2 cellular contexts compared by ENCODE assay signal in the genomic region with DNA sequence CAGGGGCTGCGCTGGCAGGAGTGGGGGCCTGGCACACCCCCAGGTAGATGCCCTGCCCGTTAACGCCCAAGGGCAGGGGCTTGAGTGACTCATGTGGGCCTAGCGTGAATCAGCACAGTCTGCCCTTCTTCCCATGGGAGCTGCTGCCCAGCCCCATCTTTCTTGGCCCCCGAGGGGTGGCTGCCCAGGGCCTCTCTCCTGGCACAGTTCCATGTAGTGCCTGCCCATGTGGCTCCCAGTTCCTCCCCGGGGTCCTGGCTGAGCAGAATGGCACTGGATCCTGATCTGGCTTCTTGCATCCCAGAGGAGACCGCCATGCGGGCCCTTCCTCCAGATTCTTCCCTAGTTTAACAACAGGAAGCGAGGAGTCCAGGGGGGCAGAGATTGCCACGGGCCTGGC.
A peak's percentile ranks its signal among the peaks of the same experiment; 100 is the strongest.
TF ChIP-seq lines count a peak whose summit lies in the region.

No MANE protein-coding gene starts in this region.

TF ChIP-seq in HEK293, 187 proteins besides CTCF, POLR2A, EP300 and RAD21:
- no peak for TF ChIP-seq ZNF394 (tag by site-specific recombination; IDR thresholded peaks at IDR 0.05; ENCODE audit: borderline replicate concordance)
- peak; percentile 41; the same call in 1 of the 2 replicates for TF ChIP-seq GLIS2 (tag by site-specific recombination; IDR thresholded peaks at IDR 0.05)
- TF ChIP-seq KLF1 (tag by site-specific recombination; IDR thresholded peaks at IDR 0.05): peak; percentile 91
- no peak for TF ChIP-seq ZNF701 (tag by site-specific recombination; IDR thresholded peaks at IDR 0.05)
- TF ChIP-seq, protein P1, sequence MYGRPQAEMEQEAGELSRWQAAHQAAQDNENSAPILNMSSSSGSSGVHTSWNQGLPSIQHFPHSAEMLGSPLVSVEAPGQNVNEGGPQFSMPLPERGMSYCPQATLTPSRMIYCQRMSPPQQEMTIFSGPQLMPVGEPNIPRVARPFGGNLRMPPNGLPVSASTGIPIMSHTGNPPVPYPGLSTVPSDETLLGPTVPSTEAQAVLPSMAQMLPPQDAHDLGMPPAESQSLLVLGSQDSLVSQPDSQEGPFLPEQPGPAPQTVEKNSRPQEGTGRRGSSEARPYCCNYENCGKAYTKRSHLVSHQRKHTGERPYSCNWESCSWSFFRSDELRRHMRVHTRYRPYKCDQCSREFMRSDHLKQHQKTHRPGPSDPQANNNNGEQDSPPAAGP (tag by site-specific recombination; IDR thresholded peaks at IDR 0.05): peak; percentile 97
- peak; percentile 58; the same call in 1 of the 2 replicates for TF ChIP-seq GLIS1 (tag by site-specific recombination; IDR thresholded peaks at IDR 0.05)
- peak; percentile 61 for TF ChIP-seq ZIC2 (tag by site-specific recombination; IDR thresholded peaks at IDR 0.05)

TF ChIP-seq in GM23338, 12 proteins besides CTCF, POLR2A, EP300 and RAD21:
- TF ChIP-seq STAT1 (IDR thresholded peaks at IDR 0.05; ENCODE audit: unreplicated experiment): no peak
- TF ChIP-seq, protein P2, sequence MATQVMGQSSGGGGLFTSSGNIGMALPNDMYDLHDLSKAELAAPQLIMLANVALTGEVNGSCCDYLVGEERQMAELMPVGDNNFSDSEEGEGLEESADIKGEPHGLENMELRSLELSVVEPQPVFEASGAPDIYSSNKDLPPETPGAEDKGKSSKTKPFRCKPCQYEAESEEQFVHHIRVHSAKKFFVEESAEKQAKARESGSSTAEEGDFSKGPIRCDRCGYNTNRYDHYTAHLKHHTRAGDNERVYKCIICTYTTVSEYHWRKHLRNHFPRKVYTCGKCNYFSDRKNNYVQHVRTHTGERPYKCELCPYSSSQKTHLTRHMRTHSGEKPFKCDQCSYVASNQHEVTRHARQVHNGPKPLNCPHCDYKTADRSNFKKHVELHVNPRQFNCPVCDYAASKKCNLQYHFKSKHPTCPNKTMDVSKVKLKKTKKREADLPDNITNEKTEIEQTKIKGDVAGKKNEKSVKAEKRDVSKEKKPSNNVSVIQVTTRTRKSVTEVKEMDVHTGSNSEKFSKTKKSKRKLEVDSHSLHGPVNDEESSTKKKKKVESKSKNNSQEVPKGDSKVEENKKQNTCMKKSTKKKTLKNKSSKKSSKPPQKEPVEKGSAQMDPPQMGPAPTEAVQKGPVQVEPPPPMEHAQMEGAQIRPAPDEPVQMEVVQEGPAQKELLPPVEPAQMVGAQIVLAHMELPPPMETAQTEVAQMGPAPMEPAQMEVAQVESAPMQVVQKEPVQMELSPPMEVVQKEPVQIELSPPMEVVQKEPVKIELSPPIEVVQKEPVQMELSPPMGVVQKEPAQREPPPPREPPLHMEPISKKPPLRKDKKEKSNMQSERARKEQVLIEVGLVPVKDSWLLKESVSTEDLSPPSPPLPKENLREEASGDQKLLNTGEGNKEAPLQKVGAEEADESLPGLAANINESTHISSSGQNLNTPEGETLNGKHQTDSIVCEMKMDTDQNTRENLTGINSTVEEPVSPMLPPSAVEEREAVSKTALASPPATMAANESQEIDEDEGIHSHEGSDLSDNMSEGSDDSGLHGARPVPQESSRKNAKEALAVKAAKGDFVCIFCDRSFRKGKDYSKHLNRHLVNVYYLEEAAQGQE (IDR thresholded peaks at IDR 0.05; ENCODE audit: unreplicated experiment): no peak
- no peak for TF ChIP-seq POLR2AphosphoS5 (IDR thresholded peaks at IDR 0.05; ENCODE audit: low read depth)
- no peak for TF ChIP-seq CREB1 (CRISPR knock-in tag; IDR thresholded peaks at IDR 0.05; ENCODE audit: low read depth)
- TF ChIP-seq EZH2 (IDR thresholded peaks at IDR 0.05; ENCODE audit: low read depth, unreplicated experiment): no peak
- TF ChIP-seq NANOG (IDR thresholded peaks at IDR 0.05; ENCODE audit: borderline replicate concordance): no peak
- TF ChIP-seq JUNB (IDR thresholded peaks at IDR 0.05; ENCODE audit: unreplicated experiment): no peak
- TF ChIP-seq, protein P3, sequence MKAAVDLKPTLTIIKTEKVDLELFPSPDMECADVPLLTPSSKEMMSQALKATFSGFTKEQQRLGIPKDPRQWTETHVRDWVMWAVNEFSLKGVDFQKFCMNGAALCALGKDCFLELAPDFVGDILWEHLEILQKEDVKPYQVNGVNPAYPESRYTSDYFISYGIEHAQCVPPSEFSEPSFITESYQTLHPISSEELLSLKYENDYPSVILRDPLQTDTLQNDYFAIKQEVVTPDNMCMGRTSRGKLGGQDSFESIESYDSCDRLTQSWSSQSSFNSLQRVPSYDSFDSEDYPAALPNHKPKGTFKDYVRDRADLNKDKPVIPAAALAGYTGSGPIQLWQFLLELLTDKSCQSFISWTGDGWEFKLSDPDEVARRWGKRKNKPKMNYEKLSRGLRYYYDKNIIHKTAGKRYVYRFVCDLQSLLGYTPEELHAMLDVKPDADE (IDR thresholded peaks at IDR 0.05): no peak
- no peak for TF ChIP-seq ZNF114 (CRISPR knock-in tag; IDR thresholded peaks at IDR 0.05)
- no peak for TF ChIP-seq EZH2phosphoT487 (IDR thresholded peaks at IDR 0.05; ENCODE audit: unreplicated experiment)
- TF ChIP-seq ZNF331 (CRISPR knock-in tag; IDR thresholded peaks at IDR 0.05; ENCODE audit: low read depth): no peak
- TF ChIP-seq, protein P4, sequence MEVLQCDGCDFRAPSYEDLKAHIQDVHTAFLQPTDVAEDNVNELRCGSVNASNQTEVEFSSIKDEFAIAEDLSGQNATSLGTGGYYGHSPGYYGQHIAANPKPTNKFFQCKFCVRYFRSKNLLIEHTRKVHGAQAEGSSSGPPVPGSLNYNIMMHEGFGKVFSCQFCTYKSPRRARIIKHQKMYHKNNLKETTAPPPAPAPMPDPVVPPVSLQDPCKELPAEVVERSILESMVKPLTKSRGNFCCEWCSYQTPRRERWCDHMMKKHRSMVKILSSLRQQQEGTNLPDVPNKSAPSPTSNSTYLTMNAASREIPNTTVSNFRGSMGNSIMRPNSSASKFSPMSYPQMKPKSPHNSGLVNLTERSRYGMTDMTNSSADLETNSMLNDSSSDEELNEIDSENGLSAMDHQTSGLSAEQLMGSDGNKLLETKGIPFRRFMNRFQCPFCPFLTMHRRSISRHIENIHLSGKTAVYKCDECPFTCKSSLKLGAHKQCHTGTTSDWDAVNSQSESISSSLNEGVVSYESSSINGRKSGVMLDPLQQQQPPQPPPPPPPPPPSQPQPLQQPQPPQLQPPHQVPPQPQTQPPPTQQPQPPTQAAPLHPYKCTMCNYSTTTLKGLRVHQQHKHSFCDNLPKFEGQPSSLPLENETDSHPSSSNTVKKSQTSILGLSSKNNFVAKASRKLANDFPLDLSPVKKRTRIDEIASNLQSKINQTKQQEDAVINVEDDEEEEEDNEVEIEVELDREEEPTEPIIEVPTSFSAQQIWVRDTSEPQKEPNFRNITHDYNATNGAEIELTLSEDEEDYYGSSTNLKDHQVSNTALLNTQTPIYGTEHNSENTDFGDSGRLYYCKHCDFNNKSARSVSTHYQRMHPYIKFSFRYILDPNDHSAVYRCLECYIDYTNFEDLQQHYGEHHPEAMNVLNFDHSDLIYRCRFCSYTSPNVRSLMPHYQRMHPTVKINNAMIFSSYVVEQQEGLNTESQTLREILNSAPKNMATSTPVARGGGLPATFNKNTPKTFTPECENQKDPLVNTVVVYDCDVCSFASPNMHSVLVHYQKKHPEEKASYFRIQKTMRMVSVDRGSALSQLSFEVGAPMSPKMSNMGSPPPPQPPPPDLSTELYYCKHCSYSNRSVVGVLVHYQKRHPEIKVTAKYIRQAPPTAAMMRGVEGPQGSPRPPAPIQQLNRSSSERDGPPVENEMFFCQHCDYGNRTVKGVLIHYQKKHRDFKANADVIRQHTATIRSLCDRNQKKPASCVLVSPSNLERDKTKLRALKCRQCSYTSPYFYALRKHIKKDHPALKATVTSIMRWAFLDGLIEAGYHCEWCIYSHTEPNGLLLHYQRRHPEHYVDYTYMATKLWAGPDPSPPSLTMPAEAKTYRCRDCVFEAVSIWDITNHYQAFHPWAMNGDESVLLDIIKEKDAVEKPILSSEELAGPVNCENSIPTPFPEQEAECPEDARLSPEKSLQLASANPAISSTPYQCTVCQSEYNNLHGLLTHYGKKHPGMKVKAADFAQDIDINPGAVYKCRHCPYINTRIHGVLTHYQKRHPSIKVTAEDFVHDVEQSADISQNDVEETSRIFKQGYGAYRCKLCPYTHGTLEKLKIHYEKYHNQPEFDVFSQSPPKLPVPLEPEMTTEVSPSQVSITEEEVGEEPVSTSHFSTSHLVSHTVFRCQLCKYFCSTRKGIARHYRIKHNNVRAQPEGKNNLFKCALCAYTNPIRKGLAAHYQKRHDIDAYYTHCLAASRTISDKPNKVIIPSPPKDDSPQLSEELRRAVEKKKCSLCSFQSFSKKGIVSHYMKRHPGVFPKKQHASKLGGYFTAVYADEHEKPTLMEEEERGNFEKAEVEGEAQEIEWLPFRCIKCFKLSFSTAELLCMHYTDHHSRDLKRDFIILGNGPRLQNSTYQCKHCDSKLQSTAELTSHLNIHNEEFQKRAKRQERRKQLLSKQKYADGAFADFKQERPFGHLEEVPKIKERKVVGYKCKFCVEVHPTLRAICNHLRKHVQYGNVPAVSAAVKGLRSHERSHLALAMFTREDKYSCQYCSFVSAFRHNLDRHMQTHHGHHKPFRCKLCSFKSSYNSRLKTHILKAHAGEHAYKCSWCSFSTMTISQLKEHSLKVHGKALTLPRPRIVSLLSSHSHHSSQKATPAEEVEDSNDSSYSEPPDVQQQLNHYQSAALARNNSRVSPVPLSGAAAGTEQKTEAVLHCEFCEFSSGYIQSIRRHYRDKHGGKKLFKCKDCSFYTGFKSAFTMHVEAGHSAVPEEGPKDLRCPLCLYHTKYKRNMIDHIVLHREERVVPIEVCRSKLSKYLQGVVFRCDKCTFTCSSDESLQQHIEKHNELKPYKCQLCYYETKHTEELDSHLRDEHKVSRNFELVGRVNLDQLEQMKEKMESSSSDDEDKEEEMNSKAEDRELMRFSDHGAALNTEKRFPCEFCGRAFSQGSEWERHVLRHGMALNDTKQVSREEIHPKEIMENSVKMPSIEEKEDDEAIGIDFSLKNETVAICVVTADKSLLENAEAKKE (CRISPR knock-in tag; IDR thresholded peaks at IDR 0.05): no peak
